ENCODE assay signal across 22 cellular contexts in the genomic region with DNA sequence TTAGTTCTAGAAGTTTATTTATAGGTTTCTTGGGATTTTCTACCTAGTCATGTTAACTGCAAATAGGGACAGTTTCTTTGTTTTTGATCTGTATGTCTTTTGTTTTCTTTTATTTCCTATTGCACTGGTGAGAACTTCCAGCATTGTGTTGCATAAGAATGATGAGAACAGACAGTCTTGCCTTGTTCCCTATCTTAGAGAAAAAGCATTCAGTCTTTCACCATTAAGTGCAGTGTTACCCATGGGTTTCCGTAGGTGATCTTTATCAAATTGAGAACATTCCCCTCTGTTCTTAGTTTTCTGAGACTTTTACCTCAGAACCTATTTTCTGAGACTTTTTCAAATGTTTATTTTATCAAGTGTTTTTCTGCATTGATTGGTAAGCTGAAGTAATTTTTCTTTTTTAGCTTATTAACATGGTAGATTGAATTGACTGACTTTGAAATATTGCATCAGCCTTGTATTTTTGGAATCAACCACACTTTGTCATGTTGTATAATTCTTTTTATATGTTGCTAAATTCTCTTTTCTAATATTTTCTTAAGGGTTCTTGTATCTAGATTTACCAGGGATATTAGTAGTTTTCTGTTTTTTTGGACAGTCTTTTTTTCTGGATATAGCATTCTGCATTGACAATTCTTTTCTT. TPM values are rescaled to one million over a fixed set of nuclear protein-coding genes. Genes with fewer than 3 reads are reported as not detected.
DNase-seq lines count a peak whose midpoint lies in the region; ATAC-seq, FAIRE-seq and TF ChIP-seq lines count a peak whose summit lies in the region.
"Had no signal": no experiment of that assay in that cellular context is flagged by ENCODE, and none has a peak within 500 bp of the region (broad histone marks: within the 10 kb centered on the region; RNA-seq: fewer than 3 reads in every experiment).

No MANE protein-coding gene starts in this region.

- no peak for TF ChIP-seq CTCF in CD14-positive monocyte (IDR thresholded peaks at IDR 0.05)

- H3K27me3 Mint-ChIP-seq in CD14-positive monocyte (ENCODE audit: low read depth in 3 of 3) (no peaks in the 10 kb centered on the region), T-helper 17 cell (no peaks in the 10 kb centered on the region)
- H3K27me3 Mint-ChIP-seq: dendritic cell treated with granulocyte-macrophage colony-stimulating factor and Interleukin-4, amounts not matched to agents 40 ng/mL and 50 ng/mL, for 4 days; stimulated activated naive B cell treated with anti-CD40 and anti-IgM and Interleukin-4, amounts not matched to agents 10 μg/mL and 1 μg/mL and 100 μg/mL, for 72 hours; type B pancreatic cell had no signal

- H3K36me3 Mint-ChIP-seq in CD14-positive monocyte (peaks cover 3 to 6% of the 10 kb centered on the region in 2 donors), T-helper 17 cell (ENCODE audit: low read depth) (peaks cover 4% of the 10 kb centered on the region)
- H3K36me3 Mint-ChIP-seq: type B pancreatic cell had no signal

- H3K4me1 Mint-ChIP-seq in CD14-positive monocyte (peaks cover 28% of the 10 kb centered on the region), T-helper 17 cell (peaks cover 29% of the 10 kb centered on the region)

- H3K27ac Mint-ChIP-seq in CD14-positive monocyte: peak overlapping the region; percentile 62 to 80 (median 73)
- peak overlapping the region; percentile 43 for H3K27ac Mint-ChIP-seq in T-helper 17 cell
- H3K27ac Mint-ChIP-seq: dendritic cell treated with granulocyte-macrophage colony-stimulating factor and Interleukin-4, amounts not matched to agents 40 ng/mL and 50 ng/mL, for 4 days; stimulated activated naive B cell treated with anti-CD40 and anti-IgM and Interleukin-4, amounts not matched to agents 10 μg/mL and 1 μg/mL and 100 μg/mL, for 72 hours; type B pancreatic cell had no signal

- no peaks in the 10 kb centered on the region for H3K9me3 ChIP-seq in T-helper 17 cell (ENCODE audit: control insufficient read depth, low read length, poor library complexity, severe bottlenecking)
- H3K9me3 ChIP-seq: body of pancreas, SJSA1 had no signal

- H3K4me3 Mint-ChIP-seq in CD14-positive monocyte (peak overlapping the region in 1 of 2 donors; percentile 51), T-helper 17 cell (no peak overlapping the region)
- H3K4me3 Mint-ChIP-seq: dendritic cell treated with granulocyte-macrophage colony-stimulating factor and Interleukin-4, amounts not matched to agents 40 ng/mL and 50 ng/mL, for 4 days; stimulated activated naive B cell treated with anti-CD40 and anti-IgM and Interleukin-4, amounts not matched to agents 10 μg/mL and 1 μg/mL and 100 μg/mL, for 72 hours; type B pancreatic cell had no signal

- peaks cover 0 to 5% (median 0%) of the 10 kb centered on the region in 7 donors for H3K9me3 Mint-ChIP-seq in CD14-positive monocyte
- H3K9me3 Mint-ChIP-seq: dendritic cell treated with granulocyte-macrophage colony-stimulating factor and Interleukin-4, amounts not matched to agents 40 ng/mL and 50 ng/mL, for 4 days; stimulated activated naive B cell treated with anti-CD40 and anti-IgM and Interleukin-4, amounts not matched to agents 10 μg/mL and 1 μg/mL and 100 μg/mL, for 72 hours had no signal

- peak; percentile 45 for FAIRE-seq in GM19239 (lab: Jason Lieb, UNC)
- peak; percentile 6 for FAIRE-seq in frontal cortex (lab: Jason Lieb, UNC)

- intact Hi-C loops in CD14-positive monocyte (cut with micrococcal nuclease): no loop called here

- DNase-seq in CD14-positive monocyte (ENCODE audit: low spot score): no peak
- DNase-seq in GM19239 (ENCODE audit: insufficient read length, low spot score): no peak
- no peak for DNase-seq in T-helper 17 cell
- DNase-seq in frontal cortex (ENCODE audit: low spot score in 2 of 2): no peak
- no peak for DNase-seq in central memory CD4-positive, alpha-beta T cell
- no peak for DNase-seq in HCEC 1CT
- DNase-seq: activated CD4-positive, alpha-beta T cell treated with anti-CD3 and anti-CD28 coated beads for 48 hours; activated CD8-positive, alpha-beta memory T cell treated with anti-CD3 and anti-CD28 coated beads, Interleukin-2, amount 50 U/mL, for 4 hours; activated gamma-delta T cell; body of pancreas; DND-41; GM23248; islet precursor cell; NCI-H1417 treated with DMSO at 0.1 percent for 48 hours; NCI-H526; stimulated activated naive B cell treated with anti-CD40 and anti-IgM and Interleukin-4, amounts not matched to agents 10 μg/mL and 1 μg/mL and 100 μg/mL, for 72 hours; T1000 had no signal

- ATAC-seq in T-helper 17 cell: no peak
- ATAC-seq in HG03521 (IDR thresholded peaks at IDR 0.05; ENCODE audit: unreplicated experiment): no peak
- ATAC-seq in GM21390 (IDR thresholded peaks at IDR 0.05; ENCODE audit: unreplicated experiment): no peak
- ATAC-seq: body of pancreas; stimulated activated naive B cell treated with anti-CD40 and anti-IgM and Interleukin-4, amounts not matched to agents 10 μg/mL and 1 μg/mL and 100 μg/mL, for 72 hours had no signal

RNA-seq across cellular contexts. Expression of gene MFSD6, which starts 17.2 kb away (rescaled TPM):
- polyA plus RNA-seq in CD14-positive monocyte: 10 to 100 TPM in 1 of 2 donors, 1 to 10 TPM in 1; 8.8 to 12.9 TPM
- total RNA-seq in T-helper 17 cell: 10 to 100 TPM; 36.2 to 55.6 TPM
- total RNA-seq in frontal cortex: 35.5 TPM
